9 cellular contexts compared by ENCODE assay signal in genomic region chr12:42587564-42588307, GRCh38. TPM values are rescaled to one million over a fixed set of nuclear protein-coding genes. Genes with fewer than 3 reads are reported as not detected.
DNase-seq lines count a peak whose midpoint lies in the region; ATAC-seq and TF ChIP-seq lines count a peak whose summit lies in the region.
"Had no signal": no experiment of that assay in that cellular context is flagged by ENCODE, and none has a peak within 500 bp of the region (broad histone marks: within the 10 kb centered on the region; RNA-seq: fewer than 3 reads in every experiment).

No MANE protein-coding gene starts in this region.

- H3K27ac ChIP-seq in HEK293 (ENCODE audit: extremely low read depth, low read depth, low read length) (peak overlapping the region; percentile 97), heart left ventricle (peak overlapping the region in 10 of 12 donors; percentile 3 to 90 (median 82)), gastrocnemius medialis (no peak overlapping the region)

- CTCF ChIA-PET in HEK293 (lab: Yijun Ruan, JAX): interaction anchor here (0.5 to 1.1 kb wide), 3 partner anchors 18 to 628 kb away, joined by 3 to 5 read pairs (median 5); no protein-coding TSS in a partner anchor

- no peak for TF ChIP-seq POLR2A in heart left ventricle (IDR thresholded peaks at IDR 0.05)
- TF ChIP-seq POLR2A in gastrocnemius medialis (IDR thresholded peaks at IDR 0.05): no peak

- in situ Hi-C loops in gastrocnemius medialis (cut with MboI; ENCODE audit: low sequenced_read_pairs in 4 of 4): loop anchor here in 1 of 4 donors (25.0 kb wide), 1 partner anchor 100 kb away; no protein-coding TSS in a partner anchor

- intact Hi-C loops in heart left ventricle (cut with DNase I): loop anchor here (2.0 to 10.0 kb wide), 12 partner anchors 150 to 751 kb away; no protein-coding TSS in a partner anchor
- intact Hi-C loops in gastrocnemius medialis (cut with DNase I; ENCODE audit: low total_unique reads): loop anchor here (5.0 kb wide), 1 partner anchor 750 kb away; no protein-coding TSS in a partner anchor

- DNase-seq in SK-N-DZ (ENCODE audit: low spot score) (peak; percentile 20), heart left ventricle (peak in 1 of 5 donors; percentile 20), gastrocnemius medialis (no peak), NCI-H2227 (lab: John Stamatoyannopoulos, UW; ENCODE audit: unreplicated experiment) (no peak), ecto neural progenitor cell (ENCODE audit: low spot score) (no peak)
- no peak for DNase-seq in stimulated activated CD4-positive, alpha-beta T cell treated with anti-CD3 and anti-CD28 coated beads, Interleukin-15, amount 100 ng/mL, for 24 hours
- DNase-seq: NCI-H1436 had no signal

- POLR2A ChIA-PET in HEK293 (lab: Yijun Ruan, JAX): interaction anchor here (1.2 kb wide), 1 partner anchor 104 kb away, joined by 8 read pairs; no protein-coding TSS in a partner anchor

- H3K27me3 ChIP-seq in heart left ventricle (peaks cover 0 to 28% (median 0%) of the 10 kb centered on the region in 9 donors), gastrocnemius medialis (no peaks in the 10 kb centered on the region)

- no peaks in the 10 kb centered on the region for H3K36me3 ChIP-seq in HEK293 (ENCODE audit: control insufficient read depth in 2 of 2, insufficient read depth in 1 of 2, low read length in 2 of 2)
- no peaks in the 10 kb centered on the region for H3K36me3 ChIP-seq in heart left ventricle
- H3K36me3 ChIP-seq in gastrocnemius medialis: no peaks in the 10 kb centered on the region

- no peak for ATAC-seq in heart left ventricle
- no peak for ATAC-seq in gastrocnemius medialis
- no peak for ATAC-seq in GM21528 (IDR thresholded peaks at IDR 0.05; ENCODE audit: low FRiP score, unreplicated experiment)

- WGBS in heart left ventricle, 4 donors: 32 to 43% (median 42%) methylated on average over 7 of the region's 7 CpGs

- H3K4me3 ChIP-seq in HEK293 (ENCODE audit: low read depth, low read length) (peak overlapping the region; percentile 4), heart left ventricle (peak overlapping the region; percentile 11 to 98 (median 84)), gastrocnemius medialis (peak overlapping the region; percentile 66 to 93 (median 70))

- H3K9me3 ChIP-seq in HEK293 (ENCODE audit: control insufficient read depth, insufficient read depth, low read depth, low read length) (no peaks in the 10 kb centered on the region), heart left ventricle (no peaks in the 10 kb centered on the region), gastrocnemius medialis (no peaks in the 10 kb centered on the region)

- H3K4me1 ChIP-seq in HEK293 (ENCODE audit: control insufficient read depth, insufficient read depth, low read length) (peaks cover 25% of the 10 kb centered on the region), heart left ventricle (peaks cover 0 to 57% (median 29%) of the 10 kb centered on the region in 12 donors), gastrocnemius medialis (peaks cover 35 to 41% of the 10 kb centered on the region in 2 donors)

- TF ChIP-seq CTCF in HEK293 (tag by site-specific recombination; IDR thresholded peaks at IDR 0.05) (no peak), heart left ventricle (IDR thresholded peaks at IDR 0.05) (no peak), gastrocnemius medialis (IDR thresholded peaks at IDR 0.05 in 4 of 5, conservative IDR thresholded peaks at IDR 0.05 in 1 of 5) (no peak)

TF ChIP-seq in HEK293, 187 proteins besides CTCF, POLR2A, EP300 and RAD21 (continues in another document):
- TF ChIP-seq ZNF629 (tag by site-specific recombination; IDR thresholded peaks at IDR 0.05): peak; percentile 67; the same call in 1 of the 2 replicates
- TF ChIP-seq ATF2 (tag by site-specific recombination; IDR thresholded peaks at IDR 0.05; ENCODE audit: low read depth): peak; percentile 84
- TF ChIP-seq MZF1 (tag by site-specific recombination; IDR thresholded peaks at IDR 0.05; ENCODE audit: borderline replicate concordance): peak; percentile 34; the same call in 1 of the 2 replicates
- TF ChIP-seq ZNF530 (tag by site-specific recombination; IDR thresholded peaks at IDR 0.05; ENCODE audit: low read depth): no peak
- peak; percentile 42; the same call in 1 of the 2 replicates for TF ChIP-seq ZBTB44 (tag by site-specific recombination; IDR thresholded peaks at IDR 0.05)
- TF ChIP-seq ELK4 (IDR thresholded peaks at IDR 0.05; ENCODE audit: borderline replicate concordance, low read depth, low read length): no peak
- peak; percentile 85 for TF ChIP-seq FEZF1 (tag by site-specific recombination; IDR thresholded peaks at IDR 0.05)
- no peak for TF ChIP-seq ZNF585B (tag by site-specific recombination; IDR thresholded peaks at IDR 0.05)
- TF ChIP-seq ZNF37A (tag by site-specific recombination; IDR thresholded peaks at IDR 0.05): no peak
- peak; percentile 44; the same call in 1 of the 2 replicates for TF ChIP-seq PRDM4 (tag by site-specific recombination; IDR thresholded peaks at IDR 0.05)
- TF ChIP-seq PRDM6 (tag by site-specific recombination; IDR thresholded peaks at IDR 0.05): peak; percentile 92
- peak; percentile 29; the same call in 1 of the 2 replicates for TF ChIP-seq ZFHX2 (tag by site-specific recombination; conservative IDR thresholded peaks at IDR 0.05)
- 0 out of 2 replicates have a peak, but pooled peaks have one; percentile 59 for TF ChIP-seq KLF16 (tag by site-specific recombination; IDR thresholded peaks at IDR 0.05)

RNA-seq across cellular contexts. Expression of gene PRICKLE1, which starts 1.8 kb away (rescaled TPM):
- polyA plus RNA-seq in SK-N-DZ (2014; cell fraction: cytosol; rRNA removed): 1.2 and 3.7 TPM in 2 replicates
- 0.53 and 1.3 TPM in 2 replicates for polyA plus RNA-seq in SK-N-DZ (2014; cell fraction: nucleus; rRNA removed)
- total RNA-seq in heart left ventricle (10 to 100 TPM; 15.5 to 39.2 (median 21.1) TPM), gastrocnemius medialis (1 to 10 TPM in 3 of 4 donors, under 1 TPM in 1; 0.87 to 9.2 (median 3.6) TPM)
- 1 to 10 TPM; 3.2 to 6.8 TPM for polyA plus RNA-seq in heart left ventricle

Comparison
In these comparisons a context has a peak if more than half of its experiments do, and no peak if none do; other contexts are left out.
1. H3K27ac ChIP-seq: peak in HEK293 (single experiment) and heart left ventricle (10 of 12); none in gastrocnemius medialis (0 of 4).
2. H3K4me3 ChIP-seq: peak in every context shown above with its lines; median percentile 84 in heart left ventricle; 70 in gastrocnemius medialis; 4 in HEK293.